ENCODE assay signal across 8 cellular contexts in the genomic region with DNA sequence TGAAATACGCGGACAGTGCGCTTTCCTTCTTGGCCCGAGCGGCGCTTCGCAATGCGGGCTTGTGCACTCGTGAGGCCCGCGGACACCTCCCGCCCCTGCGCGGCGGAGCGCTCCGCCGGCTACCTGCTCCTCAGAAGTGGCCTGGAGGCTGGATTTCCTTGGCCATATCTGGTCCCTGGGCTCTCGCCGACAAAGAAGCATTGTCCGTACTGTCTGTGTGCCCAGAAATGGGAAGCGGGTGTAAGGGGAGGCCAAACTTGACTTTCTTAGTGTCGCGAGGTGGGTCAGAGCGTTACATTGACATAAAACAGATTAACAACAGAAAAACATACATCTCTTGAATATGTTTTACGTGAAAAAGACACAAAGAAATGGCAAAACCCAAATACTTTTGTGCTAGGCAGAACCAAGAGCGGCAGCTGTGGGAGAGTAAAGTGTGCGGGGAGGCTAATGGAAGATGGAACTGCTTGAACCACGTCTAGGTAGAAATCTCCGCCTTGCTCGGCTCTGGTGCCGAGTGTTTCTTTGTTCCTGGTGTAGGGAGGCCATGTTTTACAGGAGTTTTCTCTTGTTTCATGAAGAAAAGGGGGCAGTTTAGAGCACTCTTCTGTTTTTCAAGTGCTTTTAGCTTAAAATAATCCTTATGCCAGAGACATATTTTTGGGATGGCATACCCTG. TPM values are rescaled to one million over a fixed set of nuclear protein-coding genes. Genes with fewer than 3 reads are reported as not detected.
DNase-seq lines count a peak whose midpoint lies in the region; ATAC-seq, FAIRE-seq and TF ChIP-seq lines count a peak whose summit lies in the region.

No MANE protein-coding gene starts in this region.

- H3K27ac Mint-ChIP-seq in astrocyte (ENCODE audit: unreplicated experiment), result peak overlapping the region; percentile 92

- peak overlapping the region; percentile 97 for H2AFZ ChIP-seq in astrocyte (ENCODE audit: low read depth, low read length)

- peak overlapping the region; percentile 91 for H3K4me3 ChIP-seq in astrocyte (ENCODE audit: insufficient read depth, low read depth, low read length)
- peak overlapping the region; percentile 76 for H3K4me3 ChIP-seq in kidney epithelial cell (ENCODE audit: low read depth, low read length)

- ATAC-seq in HG03064 (IDR thresholded peaks at IDR 0.05; ENCODE audit: low read depth, unreplicated experiment), result peak; percentile 17

- no peaks in the 10 kb centered on the region for H3K9me3 ChIP-seq in astrocyte (ENCODE audit: insufficient read depth, low read depth, low read length)

- DNase-seq in activated T-cell treated with anti-CD3 and anti-CD28 coated beads for 4 hours, result peak; percentile 10
- no peak for DNase-seq in activated T-cell treated with anti-CD3 and anti-CD28 coated beads, Interleukin-2, amount 50 U/mL, for 1 hour
- peak; percentile 63 for DNase-seq in NCI-H510A treated with DMSO at 0.1 percent for 48 hours (lab: John Stamatoyannopoulos, UW)
- DNase-seq in astrocyte (ENCODE audit: low read depth), result no peak
- no peak for DNase-seq in kidney epithelial cell (ENCODE audit: low read depth)
- DNase-seq in stimulated activated CD4-positive, alpha-beta T cell treated with anti-CD3 and anti-CD28 coated beads, Interleukin-4, amount 100 ng/mL, for 24 hours, result peak; percentile 33
- DNase-seq in activated gamma-delta T cell (lab: John Stamatoyannopoulos, UW), result no peak

- peaks cover 20% of the 10 kb centered on the region for H3K79me2 ChIP-seq in astrocyte (ENCODE audit: insufficient read depth, low read length)

- H3K4me3 Mint-ChIP-seq in astrocyte (ENCODE audit: unreplicated experiment), result peak overlapping the region; percentile 93

- no peaks in the 10 kb centered on the region for H3K27me3 Mint-ChIP-seq in astrocyte (ENCODE audit: low read depth, unreplicated experiment)

- peaks cover 21% of the 10 kb centered on the region for H3K4me1 ChIP-seq in astrocyte (ENCODE audit: insufficient read depth, low read length)

- H3K36me3 Mint-ChIP-seq in astrocyte (ENCODE audit: low read depth, unreplicated experiment), result peaks cover 1% of the 10 kb centered on the region

- H3K36me3 ChIP-seq in astrocyte (ENCODE audit: insufficient read depth, low read length) (no peaks in the 10 kb centered on the region), kidney epithelial cell (ENCODE audit: control insufficient read depth, insufficient read depth, low read length) (no peaks in the 10 kb centered on the region)

- H3K27ac ChIP-seq in astrocyte (ENCODE audit: low read depth, low read length), result peak overlapping the region; percentile 99

- peak overlapping the region; percentile 92 for H3K4me2 ChIP-seq in astrocyte (ENCODE audit: low read length)

- H3K27me3 ChIP-seq in astrocyte (ENCODE audit: insufficient read depth, low read length) (no peaks in the 10 kb centered on the region), kidney epithelial cell (ENCODE audit: control insufficient read depth, insufficient read depth, low read length) (no peaks in the 10 kb centered on the region)

- H3K9ac ChIP-seq in astrocyte (ENCODE audit: low read length), result peak overlapping the region; percentile 99

- no peak for FAIRE-seq in astrocyte (lab: Jason Lieb, UNC)

- peaks cover 18% of the 10 kb centered on the region for H3K4me1 Mint-ChIP-seq in astrocyte (ENCODE audit: low read depth, unreplicated experiment)

- TF ChIP-seq CTCF in astrocyte (IDR thresholded peaks at IDR 0.05; ENCODE audit: insufficient read depth, low read depth, low read length) (no peak), kidney epithelial cell (IDR thresholded peaks at IDR 0.05; ENCODE audit: insufficient read depth, low read length, poor library complexity, severe bottlenecking) (no peak)

- H3K9me3 Mint-ChIP-seq in astrocyte (ENCODE audit: unreplicated experiment), result no peaks in the 10 kb centered on the region

- H4K20me1 ChIP-seq in astrocyte (ENCODE audit: insufficient read depth, low read length), result no peaks in the 10 kb centered on the region

RNA-seq across cellular contexts. Expression of gene LANCL2, which starts 1.5 kb away (rescaled TPM):
- total RNA-seq in astrocyte, result 35.6 and 35.9 TPM in 2 replicates
- 13.0 and 18.5 TPM in 2 replicates for total RNA-seq in kidney epithelial cell

Comparison
In these comparisons a context has a peak if more than half of its experiments do, and no peak if none do; other contexts are left out.
1. DNase-seq: peak in activated T-cell treated with anti-CD3 and anti-CD28 coated beads for 4 hours (single experiment), NCI-H510A treated with DMSO at 0.1 percent for 48 hours (single experiment) and stimulated activated CD4-positive, alpha-beta T cell treated with anti-CD3 and anti-CD28 coated beads, Interleukin-4, amount 100 ng/mL, for 24 hours (single experiment); none in activated T-cell treated with anti-CD3 and anti-CD28 coated beads, Interleukin-2, amount 50 U/mL, for 1 hour (single experiment), astrocyte (single experiment), kidney epithelial cell (single experiment) and activated gamma-delta T cell (single experiment).